Comparison of ENCODE assay signal across 8 cellular contexts in genomic region chr11:123654566-123655081, GRCh38. TPM values are rescaled to one million over a fixed set of nuclear protein-coding genes. Genes with fewer than 3 reads are reported as not detected.
DNase-seq lines count a peak whose midpoint lies in the region; ATAC-seq and TF ChIP-seq lines count a peak whose summit lies in the region.

Gene SCN3B, minus strand, starts transcription at chr11:123654624. Its CDS starts 823 bp downstream, at chr11:123653801.

- peaks cover 55% of the 10 kb centered on the region for H3K27me3 Mint-ChIP-seq in activated T-cell treated with anti-CD3 and anti-CD28 coated beads, Interleukin-2, amount 50 U/mL, for 24 hours
- peaks cover 41 to 65% (median 43%) of the 10 kb centered on the region in 5 donors for H3K27me3 Mint-ChIP-seq in naive thymus-derived CD4-positive, alpha-beta T cell

- peaks cover 0 to 16% of the 10 kb centered on the region in 2 donors for H3K27me3 ChIP-seq in naive thymus-derived CD4-positive, alpha-beta T cell (ENCODE audit: control insufficient read depth in 2 of 2, insufficient read depth in 2 of 2, low read length in 2 of 2)
- peaks cover 56% of the 10 kb centered on the region for H3K27me3 ChIP-seq in upper lobe of right lung

- no peak within 1 kb of the TSS for H3K27ac Mint-ChIP-seq in activated T-cell treated with anti-CD3 and anti-CD28 coated beads, Interleukin-2, amount 50 U/mL, for 24 hours
- no peak within 1 kb of the TSS for H3K27ac Mint-ChIP-seq in naive thymus-derived CD4-positive, alpha-beta T cell

- no peaks in the 10 kb centered on the region for H3K36me3 Mint-ChIP-seq in activated T-cell treated with anti-CD3 and anti-CD28 coated beads, Interleukin-2, amount 50 U/mL, for 24 hours (ENCODE audit: low read depth)
- peaks cover 0 to 14% (median 9%) of the 10 kb centered on the region in 5 donors for H3K36me3 Mint-ChIP-seq in naive thymus-derived CD4-positive, alpha-beta T cell

- no peaks in the 10 kb centered on the region for H3K36me3 ChIP-seq in naive thymus-derived CD4-positive, alpha-beta T cell (ENCODE audit: control insufficient read depth in 2 of 3, insufficient read depth in 3 of 3, low read length in 3 of 3)
- H3K36me3 ChIP-seq in upper lobe of right lung: no peaks in the 10 kb centered on the region

- CTCF ChIA-PET in naive thymus-derived CD4-positive, alpha-beta T cell (lab: Charles Lee): no interaction called here

- DNase-seq in ACHN (peak; percentile 74), NCI-H2081 treated with DMSO at 0.1 percent for 48 hours (lab: John Stamatoyannopoulos, UW) (peak; percentile 29), fibroblast of villous mesenchyme (ENCODE audit: low read depth) (peak; percentile 41), upper lobe of right lung (peak; percentile 75)
- DNase-seq in activated T-cell treated with anti-CD3 and anti-CD28 coated beads, Interleukin-2, amount 50 U/mL, for 24 hours: peak; percentile 51
- peak in 3 of 9 donors; percentile 13 to 33 (median 14) for DNase-seq in naive thymus-derived CD4-positive, alpha-beta T cell

- in situ Hi-C loops in ACHN (cut with HindIII; ENCODE audit: low pct_ligation_motif_present, low pct_unique_long_range_greater_than_20kb, low sequenced_read_pairs): no loop called here

- peaks cover 0 to 3% of the 10 kb centered on the region in 2 donors for H3K4me1 ChIP-seq in naive thymus-derived CD4-positive, alpha-beta T cell (ENCODE audit: control insufficient read depth in 2 of 2, insufficient read depth in 2 of 2, low read length in 2 of 2)
- peaks cover 14% of the 10 kb centered on the region for H3K4me1 ChIP-seq in upper lobe of right lung

- no peaks in the 10 kb centered on the region for H3K9me3 ChIP-seq in naive thymus-derived CD4-positive, alpha-beta T cell (ENCODE audit: control insufficient read depth in 2 of 3, low read length in 3 of 3)
- no peaks in the 10 kb centered on the region for H3K9me3 ChIP-seq in upper lobe of right lung

- H3K4me1 Mint-ChIP-seq in activated T-cell treated with anti-CD3 and anti-CD28 coated beads, Interleukin-2, amount 50 U/mL, for 24 hours (ENCODE audit: low read depth): peaks cover 19% of the 10 kb centered on the region
- H3K4me1 Mint-ChIP-seq in naive thymus-derived CD4-positive, alpha-beta T cell: peaks cover 10 to 33% (median 25%) of the 10 kb centered on the region in 7 donors

- H3K4me3 Mint-ChIP-seq in activated T-cell treated with anti-CD3 and anti-CD28 coated beads, Interleukin-2, amount 50 U/mL, for 24 hours: peak within 1 kb of the TSS; percentile 68
- H3K4me3 Mint-ChIP-seq in naive thymus-derived CD4-positive, alpha-beta T cell: peak within 1 kb of the TSS; percentile 67 to 84 (median 74)

- peaks cover 7% of the 10 kb centered on the region for H3K9me3 Mint-ChIP-seq in activated T-cell treated with anti-CD3 and anti-CD28 coated beads, Interleukin-2, amount 50 U/mL, for 24 hours
- peaks cover 4 to 20% (median 12%) of the 10 kb centered on the region in 11 donors for H3K9me3 Mint-ChIP-seq in naive thymus-derived CD4-positive, alpha-beta T cell

- intact Hi-C loops in naive thymus-derived CD4-positive, alpha-beta T cell (cut with micrococcal nuclease): loop anchor here in 1 of 2 donors (5.0 kb wide), 1 partner anchor 38 kb away; no protein-coding TSS in a partner anchor
- intact Hi-C loops in upper lobe of right lung (cut with DNase I): no loop called here

- peak within 1 kb of the TSS; percentile 67 for H3K4me3 ChIP-seq in fibroblast of villous mesenchyme (ENCODE audit: low read depth, low read length)
- peak within 1 kb of the TSS; percentile 44 for H3K4me3 ChIP-seq in naive thymus-derived CD4-positive, alpha-beta T cell (ENCODE audit: low read length)
- H3K4me3 ChIP-seq in upper lobe of right lung: peak within 1 kb of the TSS; percentile 58

- H3K27ac ChIP-seq in naive thymus-derived CD4-positive, alpha-beta T cell (ENCODE audit: low read depth, low read length): no peak within 1 kb of the TSS
- peak within 1 kb of the TSS; percentile 32 for H3K27ac ChIP-seq in upper lobe of right lung

- TF ChIP-seq CTCF in fibroblast of villous mesenchyme (IDR thresholded peaks at IDR 0.05; ENCODE audit: insufficient read depth, low read depth, low read length): no peak
- no peak for TF ChIP-seq CTCF in upper lobe of right lung (IDR thresholded peaks at IDR 0.05)

- ATAC-seq in GM18511 (IDR thresholded peaks at IDR 0.05; ENCODE audit: unreplicated experiment) (peak; percentile 67), upper lobe of right lung (peak; percentile 93), GM21381 (IDR thresholded peaks at IDR 0.05; ENCODE audit: unreplicated experiment) (no peak)
- ATAC-seq in naive thymus-derived CD4-positive, alpha-beta T cell: peak; percentile 32

- POLR2A ChIA-PET in naive thymus-derived CD4-positive, alpha-beta T cell (lab: Charles Lee): no interaction called here

RNA-seq across cellular contexts. Expression of gene SCN3B, which starts in this region (rescaled TPM):
- total RNA-seq in fibroblast of villous mesenchyme (under 0.01 and 0.43 TPM in 2 replicates), upper lobe of right lung (3.2 TPM)
- not detected for total RNA-seq in naive thymus-derived CD4-positive, alpha-beta T cell
- polyA plus RNA-seq in naive thymus-derived CD4-positive, alpha-beta T cell: not detected

Comparison
In these comparisons a context has a peak if more than half of its experiments do, and no peak if none do; other contexts are left out.
1. Peak in DNase-seq and H3K4me3 ChIP-seq in fibroblast of villous mesenchyme; RNA of the gene not detected or under 1 TPM.
2. Peak in ATAC-seq and H3K4me3 ChIP-seq in naive thymus-derived CD4-positive, alpha-beta T cell; RNA of the gene not detected or under 1 TPM.